ENCODE assay signal across 8 cellular contexts in the genomic region with DNA sequence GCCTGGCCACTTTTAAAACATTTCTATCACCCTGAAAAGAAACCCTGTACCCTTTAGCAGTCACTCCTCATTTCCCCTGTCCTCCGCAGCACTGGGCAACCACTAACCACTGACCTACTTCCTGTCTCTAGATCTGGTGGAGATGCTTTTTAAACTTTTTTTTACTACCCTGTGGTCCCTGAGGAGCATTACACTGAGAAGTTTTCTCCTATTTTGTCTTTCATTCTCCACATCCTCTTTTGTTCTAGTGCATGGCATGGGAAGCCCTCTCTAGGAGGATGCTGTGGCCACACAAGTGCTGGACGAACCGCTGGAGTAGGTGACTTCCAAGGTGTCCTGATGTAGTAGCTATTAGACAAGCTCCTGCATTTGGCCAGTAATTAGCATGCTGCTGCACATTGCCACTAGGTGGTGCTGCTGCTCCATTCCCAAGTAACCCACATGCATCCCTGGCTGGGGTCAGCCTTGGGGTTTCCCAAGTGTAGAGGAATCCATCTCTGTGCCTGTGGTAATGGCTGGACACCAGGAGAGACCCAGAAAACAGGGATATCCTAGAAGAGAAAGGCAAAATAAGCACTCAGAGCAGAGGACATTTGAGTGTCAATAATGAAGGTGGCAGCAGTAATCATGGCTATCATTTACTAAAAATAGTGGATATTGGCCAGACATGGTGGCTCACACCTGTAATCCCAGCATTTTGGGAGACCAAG.
DNase-seq lines count a peak whose midpoint lies in the region; ATAC-seq and TF ChIP-seq lines count a peak whose summit lies in the region.

No MANE protein-coding gene starts in this region.

- DNase-seq in AG08396 (ENCODE audit: low spot score) = peak; percentile 78
- DNase-seq in HT-29 (ENCODE audit: low spot score) = peak; percentile 92
- peak; percentile 39 to 44 for DNase-seq in activated CD8-positive, alpha-beta memory T cell treated with anti-CD3 and anti-CD28 coated beads for 4 hours (ENCODE audit: low read depth in 2 of 2)
- no peak for DNase-seq in esophagus muscularis mucosa (ENCODE audit: extremely low spot score)
- peak; percentile 90 for DNase-seq in nephron progenitor cell
- DNase-seq in superior temporal gyrus (ENCODE audit: extremely low spot score) = peak; percentile 93
- no peak for DNase-seq in occipital lobe (lab: John Stamatoyannopoulos, UW)

- no peaks in the 10 kb centered on the region for H3K9me3 ChIP-seq in esophagus muscularis mucosa

- H3K4me3 ChIP-seq in esophagus muscularis mucosa = no peak overlapping the region

- H3K27ac Mint-ChIP-seq in nephron progenitor cell = peak overlapping the region; percentile 90

- no peaks in the 10 kb centered on the region for H3K27me3 ChIP-seq in esophagus muscularis mucosa

- TF ChIP-seq CTCF in esophagus muscularis mucosa (IDR thresholded peaks at IDR 0.05) (peak; percentile 86 to 98 (median 93)), nephron progenitor cell (IDR thresholded peaks at IDR 0.05) (peak; percentile 97)

- 25% methylated on average over 3 of the region's 3 CpGs for WGBS in esophagus muscularis mucosa

- H3K9me3 Mint-ChIP-seq in nephron progenitor cell = no peaks in the 10 kb centered on the region

- no peaks in the 10 kb centered on the region for H3K27me3 Mint-ChIP-seq in nephron progenitor cell (ENCODE audit: low read depth, poor library complexity)

- H3K4me1 Mint-ChIP-seq in nephron progenitor cell = no peaks in the 10 kb centered on the region

- no peak for TF ChIP-seq POLR2A in esophagus muscularis mucosa (IDR thresholded peaks at IDR 0.05; ENCODE audit: low read depth)

- H3K36me3 ChIP-seq in esophagus muscularis mucosa = peaks cover 0 to 35% (median 22%) of the 10 kb centered on the region in 4 donors

- ATAC-seq in HG03354 (IDR thresholded peaks at IDR 0.05; ENCODE audit: poor library complexity, severe bottlenecking, unreplicated experiment) = no peak

- TF ChIP-seq EP300 in esophagus muscularis mucosa (IDR thresholded peaks at IDR 0.05) = no peak

- H3K36me3 Mint-ChIP-seq in nephron progenitor cell (ENCODE audit: low read depth) = peaks cover 28% of the 10 kb centered on the region

- H3K4me1 ChIP-seq in esophagus muscularis mucosa = no peaks in the 10 kb centered on the region

- no peak overlapping the region for H3K4me3 Mint-ChIP-seq in nephron progenitor cell

- H3K27ac ChIP-seq in esophagus muscularis mucosa (replicated peaks in 1 of 4) = no peak overlapping the region

- intact Hi-C loops in esophagus muscularis mucosa (cut with DNase I) = loop anchor here (1.0 kb wide), 1 partner anchor 191 kb away; no protein-coding TSS in a partner anchor

Comparison
In these comparisons a context has a peak if more than half of its experiments do, and no peak if none do; other contexts are left out.
1. DNase-seq: peak in AG08396 (single experiment), HT-29 (single experiment), activated CD8-positive, alpha-beta memory T cell treated with anti-CD3 and anti-CD28 coated beads for 4 hours (2 of 2), nephron progenitor cell (single experiment) and superior temporal gyrus (single experiment); none in esophagus muscularis mucosa (single experiment) and occipital lobe (single experiment).